In genomic region chr1:27830621-27831424, GRCh38 we compare ENCODE assay signal across 8 cellular contexts. TPM values are rescaled to one million over a fixed set of nuclear protein-coding genes. Genes with fewer than 3 reads are reported as not detected.
DNase-seq lines count a peak whose midpoint lies in the region; TF ChIP-seq lines count a peak whose summit lies in the region.

Gene PPP1R8, plus strand, starts transcription at chr1:27830782. Its CDS starts 54 bp downstream, at chr1:27830836.

- H3K27ac ChIP-seq in HEK293 (ENCODE audit: extremely low read depth, low read depth, low read length): peak within 1 kb of the TSS; percentile 70
- peak within 1 kb of the TSS; percentile 88 for H3K27ac ChIP-seq in SK-N-MC
- peak within 1 kb of the TSS; percentile 93 for H3K27ac ChIP-seq in suprapubic skin

- H3K4me3 ChIP-seq in HEK293 (ENCODE audit: low read depth, low read length) (peak within 1 kb of the TSS; percentile 86), SK-N-MC (peak within 1 kb of the TSS; percentile 84), suprapubic skin (peak within 1 kb of the TSS; percentile 91)

- 0 out of 2 replicates have a peak, but pooled peaks cover 2% of the 10 kb centered on the region for H3K4me1 ChIP-seq in HEK293 (ENCODE audit: control insufficient read depth, insufficient read depth, low read length)
- H3K4me1 ChIP-seq in suprapubic skin: peaks cover 24% of the 10 kb centered on the region

- peaks cover 37% of the 10 kb centered on the region for H3K4me1 Mint-ChIP-seq in activated naive CD4-positive, alpha-beta T cell treated with anti-CD3 and anti-CD28 coated beads, Interleukin-2, amount 10 ng/mL, durations not matched to agents 7 days and 5 days

- TF ChIP-seq CTCF in HEK293 (tag by site-specific recombination; IDR thresholded peaks at IDR 0.05): no peak
- TF ChIP-seq CTCF in suprapubic skin (IDR thresholded peaks at IDR 0.05): no peak

- H3K9me3 Mint-ChIP-seq in activated naive CD4-positive, alpha-beta T cell treated with anti-CD3 and anti-CD28 coated beads, Interleukin-2, amount 10 ng/mL, durations not matched to agents 7 days and 5 days: no peaks in the 10 kb centered on the region

- H3K36me3 ChIP-seq in HEK293 (ENCODE audit: control insufficient read depth in 2 of 2, insufficient read depth in 1 of 2, low read length in 2 of 2): peaks cover 12 to 38% of the 10 kb centered on the region in 2 experiments
- peaks cover 32% of the 10 kb centered on the region for H3K36me3 ChIP-seq in SK-N-MC (ENCODE audit: insufficient read depth, low read length)
- peaks cover 15% of the 10 kb centered on the region for H3K36me3 ChIP-seq in suprapubic skin

- H3K36me3 Mint-ChIP-seq in activated naive CD4-positive, alpha-beta T cell treated with anti-CD3 and anti-CD28 coated beads, Interleukin-2, amount 10 ng/mL, durations not matched to agents 7 days and 5 days: peaks cover 21% of the 10 kb centered on the region

- H3K9ac ChIP-seq in SK-N-MC (ENCODE audit: insufficient read length): peak within 1 kb of the TSS; percentile 99

- TF ChIP-seq POLR2A in suprapubic skin (IDR thresholded peaks at IDR 0.05): peak in 1 of 2 donors; percentile 82

- peak within 1 kb of the TSS; percentile 89 for H3K27ac Mint-ChIP-seq in activated naive CD4-positive, alpha-beta T cell treated with anti-CD3 and anti-CD28 coated beads, Interleukin-2, amount 10 ng/mL, durations not matched to agents 7 days and 5 days

- WGBS in suprapubic skin: 0% methylated on average over 44 of the region's 60 CpGs

- H3K27me3 Mint-ChIP-seq in activated naive CD4-positive, alpha-beta T cell treated with anti-CD3 and anti-CD28 coated beads, Interleukin-2, amount 10 ng/mL, durations not matched to agents 7 days and 5 days: no peaks in the 10 kb centered on the region

- peak within 1 kb of the TSS; percentile 93 for H3K4me3 Mint-ChIP-seq in activated naive CD4-positive, alpha-beta T cell treated with anti-CD3 and anti-CD28 coated beads, Interleukin-2, amount 10 ng/mL, durations not matched to agents 7 days and 5 days

- DNase-seq in GDM1 (lab: John Stamatoyannopoulos, UW) (peak; percentile 93), MV-4-11 (lab: John Stamatoyannopoulos, UW) (peak; percentile 95), SK-N-MC (ENCODE audit: low read depth, low spot score) (peak; percentile 77), germinal center (ENCODE audit: low spot score) (peak; percentile 84), nucleus accumbens (lab: John Stamatoyannopoulos, UW) (peak; percentile 50 to 97 (median 89)), suprapubic skin (ENCODE audit: low spot score in 2 of 2) (peak; percentile 93)
- peak; percentile 91 for DNase-seq in activated naive CD4-positive, alpha-beta T cell treated with anti-CD3 and anti-CD28 coated beads, Interleukin-2, amount 10 ng/mL, durations not matched to agents 7 days and 5 days

- TF ChIP-seq EP300 in suprapubic skin (IDR thresholded peaks at IDR 0.05): no peak

- H3K9me3 ChIP-seq in HEK293 (ENCODE audit: control insufficient read depth, insufficient read depth, low read depth, low read length) (no peaks in the 10 kb centered on the region), SK-N-MC (ENCODE audit: low read depth, low read length) (no peaks in the 10 kb centered on the region), suprapubic skin (no peaks in the 10 kb centered on the region)

- H3K27me3 ChIP-seq in suprapubic skin: no peaks in the 10 kb centered on the region

- CTCF ChIA-PET in HEK293 (lab: Yijun Ruan, JAX): interaction anchor here (0.6 to 1.2 kb wide), 5 partner anchors 10 to 222 kb away, joined by 3 to 4 read pairs (median 3); no protein-coding TSS in a partner anchor
- CTCF ChIA-PET in activated naive CD4-positive, alpha-beta T cell treated with anti-CD3 and anti-CD28 coated beads, Interleukin-2, amount 10 ng/mL, durations not matched to agents 7 days and 5 days (lab: Charles Lee): interaction anchor here (0.6 kb wide), 2 partner anchors 9 to 194 kb away, joined by 3 read pairs; no protein-coding TSS in a partner anchor

- POLR2A ChIA-PET in HEK293 (lab: Yijun Ruan, JAX): interaction anchor here (0.6 to 2.5 kb wide), 19 partner anchors 11 to 538 kb away, joined by 3 to 51 read pairs (median 4); partner anchors contain the start of genes AHDC1, ATP5IF1, FAM76A and IFI6

TF ChIP-seq in HEK293, 187 proteins besides CTCF, POLR2A, EP300 and RAD21 (continues in another document):
- TF ChIP-seq IKZF3 (tag by site-specific recombination; IDR thresholded peaks at IDR 0.05): peak; percentile 57; the same call in 1 of the 2 replicates
- TF ChIP-seq ZNF514 (tag by site-specific recombination; IDR thresholded peaks at IDR 0.05): no peak
- peak; percentile 24; the same call in 1 of the 2 replicates for TF ChIP-seq PRDM10 (tag by site-specific recombination; IDR thresholded peaks at IDR 0.05)
- peak; percentile 70 for TF ChIP-seq ZNF660 (tag by site-specific recombination; IDR thresholded peaks at IDR 0.05)
- 0 out of 2 replicates have a peak, but pooled peaks have one; percentile 21 for TF ChIP-seq KLF10 (tag by site-specific recombination; IDR thresholded peaks at IDR 0.05)
- 0 out of 2 replicates have a peak, but pooled peaks have one; percentile 38 for TF ChIP-seq ZNF561 (tag by site-specific recombination; IDR thresholded peaks at IDR 0.05; ENCODE audit: borderline replicate concordance)
- TF ChIP-seq SP3 (tag by site-specific recombination; IDR thresholded peaks at IDR 0.05): peak; percentile 83
- TF ChIP-seq ZNF76 (tag by site-specific recombination; IDR thresholded peaks at IDR 0.05; ENCODE audit: borderline replicate concordance, low read depth): peak; percentile 97
- 0 out of 2 replicates have a peak, but pooled peaks have one; percentile 35 for TF ChIP-seq ZNF10 (tag by site-specific recombination; IDR thresholded peaks at IDR 0.05)
- TF ChIP-seq ZBTB7A (tag by site-specific recombination; IDR thresholded peaks at IDR 0.05; ENCODE audit: low read depth): peak; percentile 39; the same call in 1 of the 2 replicates
- peak; percentile 46; the same call in 1 of the 2 replicates for TF ChIP-seq ZNF2 (tag by site-specific recombination; IDR thresholded peaks at IDR 0.05)
- peak; percentile 44; the same call in 1 of the 2 replicates for TF ChIP-seq ZNF518A (tag by site-specific recombination; conservative IDR thresholded peaks at IDR 0.05; ENCODE audit: low read depth)
- TF ChIP-seq ZBTB17 (tag by site-specific recombination; IDR thresholded peaks at IDR 0.05): peak; percentile 95

RNA-seq across cellular contexts. Expression of gene PPP1R8, which starts in this region (rescaled TPM):
- 10 to 100 TPM; 32.5 to 43.5 (median 35.2) TPM for total RNA-seq in suprapubic skin

Comparison
In these comparisons a context has a peak if more than half of its experiments do, and no peak if none do; other contexts are left out.
1. Peak in every context shown above with its lines: DNase-seq, H3K4me3 ChIP-seq and H3K27ac ChIP-seq.